22 cellular contexts compared by ENCODE assay signal in genomic region chr17:183021-183420, GRCh38. TPM values are rescaled to one million over a fixed set of nuclear protein-coding genes. Genes with fewer than 3 reads are reported as not detected.
"Had no signal": no experiment of that assay in that cellular context is flagged by ENCODE, and none has a peak within 500 bp of the region (broad histone marks: within the 10 kb centered on the region; RNA-seq: fewer than 3 reads in every experiment).

No MANE protein-coding gene starts in this region.

- H3K36me3 ChIP-seq: breast epithelium, gastroesophageal sphincter, heart right ventricle, neutrophil had no signal

- H3K27ac ChIP-seq: neutrophil had no signal

- ATAC-seq: activated T-cell treated with anti-CD3 and anti-CD28 coated beads, Interleukin-2, amount 50 U/mL, for 72 hours; gastroesophageal sphincter; natural killer cell; stimulated activated naive B cell treated with anti-CD40 and anti-IgM and Interleukin-4, amounts not matched to agents 10 μg/mL and 1 μg/mL and 100 μg/mL, for 72 hours had no signal

- H3K4me1 ChIP-seq: breast epithelium had no signal

- H3K9me3 ChIP-seq: breast epithelium, gastroesophageal sphincter, heart right ventricle, neutrophil had no signal

- DNase-seq: activated CD4-positive, alpha-beta T cell treated with anti-CD3 and anti-CD28 coated beads, Interleukin-2, amount 50 U/mL, for 4 hours; activated effector memory CD4-positive, alpha-beta T cell treated with anti-CD3 and anti-CD28 coated beads, Interleukin-2, amount 50 U/mL, for 16 hours; activated naive CD4-positive, alpha-beta T cell treated with anti-CD3 and anti-CD28 coated beads, Interleukin-2, amount 50 U/mL, for 16 hours; activated T-cell treated with anti-CD3 and anti-CD28 coated beads, Interleukin-2, amount 50 U/mL, for 72 hours; aorta; cerebellar nuclear complex; cortex of kidney; heart right ventricle; immature natural killer cell; left ventricle myocardium superior; mesenchymal stem cell; natural killer cell; stimulated activated naive B cell treated with anti-CD40 and anti-IgM and Interleukin-4, amounts not matched to agents 10 μg/mL and 1 μg/mL and 100 μg/mL, for 72 hours; T-helper 2 cell had no signal

- H3K4me3 ChIP-seq: gastroesophageal sphincter, heart right ventricle had no signal

RNA-seq across cellular contexts. Expression of gene DOC2B, which starts 1.6 kb away (rescaled TPM):
- polyA plus RNA-seq: immature natural killer cell had no signal

RNA-seq across cellular contexts. Expression of gene SCGB1C2, which starts 45.7 kb away (rescaled TPM):
- total RNA-seq: activated CD8-positive, alpha-beta memory T cell treated with anti-CD3 and anti-CD28 coated beads for 36 hours; activated T-cell treated with anti-CD3 and anti-CD28 coated beads, Interleukin-2, amount 50 U/mL, for 72 hours; aorta; breast epithelium; gastroesophageal sphincter; heart right ventricle; left ventricle myocardium superior; mucosa of gallbladder; natural killer cell; renal cortical epithelial cell; ureter had no signal
- polyA plus RNA-seq: aorta, esophagus, heart right ventricle, immature natural killer cell had no signal
